In genomic region chr6:20126789-20127653, GRCh38 we compare ENCODE assay signal across 8 cellular contexts.
DNase-seq lines count a peak whose midpoint lies in the region; ATAC-seq and TF ChIP-seq lines count a peak whose summit lies in the region.

No MANE protein-coding gene starts in this region.

- no peaks in the 10 kb centered on the region for H3K4me1 ChIP-seq in endodermal cell (ENCODE audit: control insufficient read depth, insufficient read depth, low read length)
- H3K4me1 ChIP-seq in mucosa of descending colon (ENCODE audit: low read depth) = peaks cover 21% of the 10 kb centered on the region

- H3K4me1 Mint-ChIP-seq in activated CD4-positive, alpha-beta memory T cell treated with anti-CD3 and anti-CD28 coated beads, Interleukin-2, amount 10 ng/mL, durations not matched to agents 7 days and 5 days = peaks cover 5% of the 10 kb centered on the region
- H3K4me1 Mint-ChIP-seq in endodermal cell = peaks cover 8% of the 10 kb centered on the region

- POLR2A ChIA-PET in activated CD4-positive, alpha-beta memory T cell treated with anti-CD3 and anti-CD28 coated beads, Interleukin-2, amount 10 ng/mL, durations not matched to agents 7 days and 5 days (lab: Charles Lee) = interaction anchor here (1.0 to 1.3 kb wide), 4 partner anchors 10 to 86 kb away, joined by 3 read pairs; no protein-coding TSS in a partner anchor

- H3K4me3 ChIP-seq in HL-60 (replicated peaks; ENCODE audit: insufficient read depth, low read length) (no peak overlapping the region), endodermal cell (ENCODE audit: low read length) (no peak overlapping the region), mucosa of descending colon (no peak overlapping the region)

- intact Hi-C loops in mucosa of descending colon (cut with DNase I, micrococcal nuclease) = no loop called here

- WGBS in endodermal cell (ENCODE audit: insufficient coverage in 1 of 2, insufficient read length in 1 of 2), 2 experiments = 51 to 54% methylated on average over 10 to 18 of the region's 18 CpGs

- no peak overlapping the region for H3K27ac Mint-ChIP-seq in activated CD4-positive, alpha-beta memory T cell treated with anti-CD3 and anti-CD28 coated beads, Interleukin-2, amount 10 ng/mL, durations not matched to agents 7 days and 5 days
- H3K27ac Mint-ChIP-seq in endodermal cell = peak overlapping the region; percentile 65

- H3K36me3 ChIP-seq in endodermal cell (ENCODE audit: control insufficient read depth, insufficient read depth, low read length) (no peaks in the 10 kb centered on the region), mucosa of descending colon (ENCODE audit: low read depth) (no peaks in the 10 kb centered on the region)

- peak in 11 of 14 donors; percentile 11 to 68 (median 39) for DNase-seq in C1 segment of cervical spinal cord (lab: John Stamatoyannopoulos, UW)
- DNase-seq in HL-60 (ENCODE audit: low read depth in 1 of 2, low spot score in 1 of 2) = peak; percentile 10 to 51
- DNase-seq in NCI-H748 treated with DMSO at 0.1 percent for 48 hours (lab: John Stamatoyannopoulos, UW) = peak; percentile 98
- DNase-seq in activated CD4-positive, alpha-beta memory T cell treated with anti-CD3 and anti-CD28 coated beads, Interleukin-2, amount 10 ng/mL, durations not matched to agents 7 days and 5 days = peak; percentile 64
- DNase-seq in endodermal cell = peak; percentile 92
- peak; percentile 76 to 87 (median 86) for DNase-seq in mucosa of descending colon
- peak; percentile 31 for DNase-seq in stimulated activated CD8-positive, alpha-beta memory T cell treated with anti-CD3 and anti-CD28 coated beads, Interleukin-4, amount 100 ng/mL, for 24 hours (ENCODE audit: low read depth)

- no peaks in the 10 kb centered on the region for H3K27me3 ChIP-seq in HL-60 (ENCODE audit: insufficient read depth, poor library complexity, severe bottlenecking)
- H3K27me3 ChIP-seq in endodermal cell (ENCODE audit: control insufficient read depth, insufficient read depth, low read length, poor library complexity, severe bottlenecking) = no peaks in the 10 kb centered on the region

- no peaks in the 10 kb centered on the region for H3K9me3 Mint-ChIP-seq in activated CD4-positive, alpha-beta memory T cell treated with anti-CD3 and anti-CD28 coated beads, Interleukin-2, amount 10 ng/mL, durations not matched to agents 7 days and 5 days
- no peaks in the 10 kb centered on the region for H3K9me3 Mint-ChIP-seq in endodermal cell

- peak; percentile 94 for TF ChIP-seq CTCF in HL-60 (IDR thresholded peaks at IDR 0.05; ENCODE audit: insufficient read depth, low read length)
- peak; percentile 96 for TF ChIP-seq CTCF in endodermal cell (conservative IDR thresholded peaks at IDR 0.05)
- TF ChIP-seq CTCF in mucosa of descending colon (IDR thresholded peaks at IDR 0.05) = peak; percentile 96

- no peak overlapping the region for H3K9ac ChIP-seq in endodermal cell (ENCODE audit: extremely low read depth, low read length, poor library complexity, severe bottlenecking)

- no peak overlapping the region for H3K4me3 Mint-ChIP-seq in activated CD4-positive, alpha-beta memory T cell treated with anti-CD3 and anti-CD28 coated beads, Interleukin-2, amount 10 ng/mL, durations not matched to agents 7 days and 5 days
- H3K4me3 Mint-ChIP-seq in endodermal cell = no peak overlapping the region

- H3K27ac ChIP-seq in HL-60 (replicated peaks) = no peak overlapping the region
- no peak overlapping the region for H3K27ac ChIP-seq in endodermal cell (ENCODE audit: low read depth, low read length)

- H3K9me3 ChIP-seq in endodermal cell (ENCODE audit: control insufficient read depth, low read length) = no peaks in the 10 kb centered on the region
- no peaks in the 10 kb centered on the region for H3K9me3 ChIP-seq in mucosa of descending colon

- peaks cover 27% of the 10 kb centered on the region for H3K36me3 Mint-ChIP-seq in activated CD4-positive, alpha-beta memory T cell treated with anti-CD3 and anti-CD28 coated beads, Interleukin-2, amount 10 ng/mL, durations not matched to agents 7 days and 5 days (ENCODE audit: low read depth)
- peaks cover 13% of the 10 kb centered on the region for H3K36me3 Mint-ChIP-seq in endodermal cell (ENCODE audit: low read depth)

- CTCF ChIA-PET in activated CD4-positive, alpha-beta memory T cell treated with anti-CD3 and anti-CD28 coated beads, Interleukin-2, amount 10 ng/mL, durations not matched to agents 7 days and 5 days (lab: Charles Lee) = interaction anchor here (0.6 to 5.6 kb wide), 40 partner anchors 8 to 421 kb away, joined by 3 to 37 read pairs (median 3); partner anchors contain the start of gene MBOAT1

- ATAC-seq in GM19438 (IDR thresholded peaks at IDR 0.05; ENCODE audit: low read depth, unreplicated experiment) = peak; percentile 94
- peak; percentile 96 for ATAC-seq in mucosa of descending colon

- no peaks in the 10 kb centered on the region for H3K27me3 Mint-ChIP-seq in activated CD4-positive, alpha-beta memory T cell treated with anti-CD3 and anti-CD28 coated beads, Interleukin-2, amount 10 ng/mL, durations not matched to agents 7 days and 5 days
- H3K27me3 Mint-ChIP-seq in endodermal cell (ENCODE audit: insufficient read depth) = no peaks in the 10 kb centered on the region

Comparison
In these comparisons a context has a peak if more than half of its experiments do, and no peak if none do; other contexts are left out.
1. DNase-seq: peak in every context shown above with its lines; median percentile 98 in NCI-H748 treated with DMSO at 0.1 percent for 48 hours; 92 in endodermal cell; 86 in mucosa of descending colon; 64 in activated CD4-positive, alpha-beta memory T cell treated with anti-CD3 and anti-CD28 coated beads, Interleukin-2, amount 10 ng/mL, durations not matched to agents 7 days and 5 days; 39 in C1 segment of cervical spinal cord; 31 in stimulated activated CD8-positive, alpha-beta memory T cell treated with anti-CD3 and anti-CD28 coated beads, Interleukin-4, amount 100 ng/mL, for 24 hours; 30 in HL-60.